ENCODE assay signal across 10 cellular contexts in genomic region chr18:49490246-49490762, GRCh38. TPM values are rescaled to one million over a fixed set of nuclear protein-coding genes. Genes with fewer than 3 reads are reported as not detected.
DNase-seq lines count a peak whose midpoint lies in the region; ATAC-seq and TF ChIP-seq lines count a peak whose summit lies in the region.
"Had no signal": no experiment of that assay in that cellular context is flagged by ENCODE, and none has a peak within 500 bp of the region (broad histone marks: within the 10 kb centered on the region; RNA-seq: fewer than 3 reads in every experiment).

No MANE protein-coding gene starts in this region.

- TF ChIP-seq POLR2A in esophagus squamous epithelium (IDR thresholded peaks at IDR 0.05) (no peak), spleen (IDR thresholded peaks at IDR 0.05) (no peak)

- H3K79me2 ChIP-seq in SU-DHL-6 (ENCODE audit: insufficient read depth, low read length) = peaks cover 42% of the 10 kb centered on the region

- H2AFZ ChIP-seq in SU-DHL-6 (ENCODE audit: low read depth, low read length, severe bottlenecking) = no peak overlapping the region

- no peaks in the 10 kb centered on the region for H3K9me2 ChIP-seq in SU-DHL-6 (replicated peaks; ENCODE audit: insufficient read depth, low read length)

- no peak for DNase-seq in activated CD8-positive, alpha-beta memory T cell treated with anti-CD3 and anti-CD28 coated beads, Interleukin-2, amount 10 ng/mL, durations not matched to agents 7 days and 5 days
- no peak for DNase-seq in activated CD8-positive, alpha-beta memory T cell treated with anti-CD3 and anti-CD28 coated beads for 24 hours
- no peak for DNase-seq in esophagus squamous epithelium (lab: John Stamatoyannopoulos, UW)
- DNase-seq in spleen = no peak
- no peak for DNase-seq in Ammon's horn (ENCODE audit: low spot score)
- no peak for DNase-seq in Kasumi-1 (lab: John Stamatoyannopoulos, UW)
- DNase-seq in ACHN = no peak
- DNase-seq: C1 segment of cervical spinal cord, retina had no signal

- no peaks in the 10 kb centered on the region for H3K9me3 Mint-ChIP-seq in activated CD8-positive, alpha-beta memory T cell treated with anti-CD3 and anti-CD28 coated beads, Interleukin-2, amount 10 ng/mL, durations not matched to agents 7 days and 5 days (ENCODE audit: low read depth)

- H3K4me1 Mint-ChIP-seq in activated CD8-positive, alpha-beta memory T cell treated with anti-CD3 and anti-CD28 coated beads, Interleukin-2, amount 10 ng/mL, durations not matched to agents 7 days and 5 days = peaks cover 60% of the 10 kb centered on the region

- peak overlapping the region; percentile 90 for H3K27ac ChIP-seq in SU-DHL-6 (ENCODE audit: low read depth, low read length)
- H3K27ac ChIP-seq in esophagus squamous epithelium = peak overlapping the region in 3 of 4 donors; percentile 27 to 93 (median 30)
- peak overlapping the region in 5 of 8 donors; percentile 44 to 96 (median 95) for H3K27ac ChIP-seq in spleen

- H3K36me3 ChIP-seq in SU-DHL-6 (ENCODE audit: low read length) = peaks cover 36% of the 10 kb centered on the region
- peaks cover 8 to 40% (median 21%) of the 10 kb centered on the region in 3 donors for H3K36me3 ChIP-seq in esophagus squamous epithelium
- peaks cover 0 to 42% (median 33%) of the 10 kb centered on the region in 6 donors for H3K36me3 ChIP-seq in spleen

- in situ Hi-C loops in ACHN (cut with HindIII; ENCODE audit: low pct_ligation_motif_present, low pct_unique_long_range_greater_than_20kb, low sequenced_read_pairs) = no loop called here

- peaks cover 5 to 62% (median 39%) of the 10 kb centered on the region in 3 donors for H3K4me1 ChIP-seq in esophagus squamous epithelium
- peaks cover 31 to 70% (median 56%) of the 10 kb centered on the region in 6 donors for H3K4me1 ChIP-seq in spleen

- CTCF ChIA-PET in activated CD8-positive, alpha-beta memory T cell treated with anti-CD3 and anti-CD28 coated beads, Interleukin-2, amount 10 ng/mL, durations not matched to agents 7 days and 5 days (lab: Charles Lee) = no interaction called here

- H3K4me3 ChIP-seq in SU-DHL-6 (ENCODE audit: insufficient read depth, low read length, poor library complexity, severe bottlenecking) (peak overlapping the region; percentile 91), esophagus squamous epithelium (peak overlapping the region in 2 of 4 donors; percentile 77 to 88), spleen (peak overlapping the region in 3 of 8 donors; percentile 71 to 88 (median 84))

- 37 to 41% methylated on average over 4 of the region's 4 CpGs for WGBS in esophagus squamous epithelium, 2 donors
- 49 to 59% (median 56%) methylated on average over 4 of the region's 4 CpGs for WGBS in spleen, 5 donors

- H3K27me3 ChIP-seq in SU-DHL-6 (ENCODE audit: low read length) (no peaks in the 10 kb centered on the region), esophagus squamous epithelium (no peaks in the 10 kb centered on the region), spleen (replicated peaks in 1 of 7) (no peaks in the 10 kb centered on the region)

- H3K4me2 ChIP-seq in SU-DHL-6 (ENCODE audit: low read depth, low read length, poor library complexity, severe bottlenecking) = peak overlapping the region; percentile 83

- H3K9me3 ChIP-seq in SU-DHL-6 (ENCODE audit: insufficient read depth, low read length) = no peaks in the 10 kb centered on the region
- no peaks in the 10 kb centered on the region for H3K9me3 ChIP-seq in esophagus squamous epithelium
- H3K9me3 ChIP-seq in spleen = no peaks in the 10 kb centered on the region

- intact Hi-C loops in esophagus squamous epithelium (cut with DNase I) = no loop called here
- intact Hi-C loops in spleen (cut with DNase I; ENCODE audit: low total_unique reads) = no loop called here

- no peak for ATAC-seq in activated CD8-positive, alpha-beta memory T cell treated with anti-CD3 and anti-CD28 coated beads, Interleukin-2, amount 10 ng/mL, durations not matched to agents 7 days and 5 days

- peaks cover 3% of the 10 kb centered on the region for H3K27me3 Mint-ChIP-seq in activated CD8-positive, alpha-beta memory T cell treated with anti-CD3 and anti-CD28 coated beads, Interleukin-2, amount 10 ng/mL, durations not matched to agents 7 days and 5 days

- TF ChIP-seq CTCF in SU-DHL-6 (IDR thresholded peaks at IDR 0.05; ENCODE audit: insufficient read depth, low read length, poor library complexity, severe bottlenecking) (no peak), esophagus squamous epithelium (IDR thresholded peaks at IDR 0.05) (no peak), spleen (IDR thresholded peaks at IDR 0.05 in 8 of 11, conservative IDR thresholded peaks at IDR 0.05 in 3 of 11) (no peak)

- peaks cover 20% of the 10 kb centered on the region; the same call in 1 of the 2 replicates for H4K20me1 ChIP-seq in SU-DHL-6 (ENCODE audit: low read depth, low read length)

- peak overlapping the region; percentile 94 for H3K4me3 Mint-ChIP-seq in activated CD8-positive, alpha-beta memory T cell treated with anti-CD3 and anti-CD28 coated beads, Interleukin-2, amount 10 ng/mL, durations not matched to agents 7 days and 5 days

- H3K27ac Mint-ChIP-seq in activated CD8-positive, alpha-beta memory T cell treated with anti-CD3 and anti-CD28 coated beads, Interleukin-2, amount 10 ng/mL, durations not matched to agents 7 days and 5 days = peak overlapping the region; percentile 95

- H3K9ac ChIP-seq in SU-DHL-6 (ENCODE audit: low read length) = peak overlapping the region; percentile 95

- H3K36me3 Mint-ChIP-seq in activated CD8-positive, alpha-beta memory T cell treated with anti-CD3 and anti-CD28 coated beads, Interleukin-2, amount 10 ng/mL, durations not matched to agents 7 days and 5 days = peaks cover 55% of the 10 kb centered on the region

- H3F3A ChIP-seq in SU-DHL-6 (ENCODE audit: insufficient read depth) = peaks cover 60% of the 10 kb centered on the region

RNA-seq across cellular contexts. Expression of gene RPL17, which starts 2.0 kb away (rescaled TPM):
- 1,000 to 10,000 TPM; 1,233 to 1,399 TPM for total RNA-seq in activated CD8-positive, alpha-beta memory T cell treated with anti-CD3 and anti-CD28 coated beads, Interleukin-2, amount 10 ng/mL, durations not matched to agents 7 days and 5 days
- total RNA-seq in esophagus squamous epithelium (1,000 to 10,000 TPM in 3 of 4 donors, 100 to 1,000 TPM in 1; 539 to 2,824 (median 1,781) TPM), spleen (1,000 to 10,000 TPM; 1,238 to 2,185 (median 1,486) TPM)
- 1,000 to 10,000 TPM; 4,194 to 5,056 (median 4,968) TPM for polyA plus RNA-seq in spleen

RNA-seq across cellular contexts. Expression of gene C18orf32, which starts 3.3 kb away (rescaled TPM):
- total RNA-seq in activated CD8-positive, alpha-beta memory T cell treated with anti-CD3 and anti-CD28 coated beads, Interleukin-2, amount 10 ng/mL, durations not matched to agents 7 days and 5 days = 10 to 100 TPM; 15.2 to 22.3 TPM
- 10 to 100 TPM; 13.6 to 25.6 (median 19.6) TPM for total RNA-seq in esophagus squamous epithelium
- 10 to 100 TPM; 33.3 to 46.0 (median 40.1) TPM for total RNA-seq in spleen
- 10 to 100 TPM; 40.6 to 66.7 (median 65.5) TPM for polyA plus RNA-seq in spleen

RNA-seq across cellular contexts. Expression of gene DYM, which starts 29.9 kb away (rescaled TPM):
- 10 to 100 TPM; 65.8 to 78.3 TPM for total RNA-seq in activated CD8-positive, alpha-beta memory T cell treated with anti-CD3 and anti-CD28 coated beads, Interleukin-2, amount 10 ng/mL, durations not matched to agents 7 days and 5 days
- 10 to 100 TPM; 23.9 to 63.7 (median 55.1) TPM for total RNA-seq in esophagus squamous epithelium
- total RNA-seq in spleen = 100 to 1,000 TPM in 1 of 7 donors, 10 to 100 TPM in 6; 54.5 to 115 (median 70.7) TPM
- polyA plus RNA-seq in spleen = 10 to 100 TPM; 11.6 to 15.0 (median 11.8) TPM

Comparison
In these comparisons a context has a peak if more than half of its experiments do, and no peak if none do; other contexts are left out.
1. H3K27ac ChIP-seq: peak in every context shown above with its lines; median percentile 95 in spleen; 90 in SU-DHL-6; 30 in esophagus squamous epithelium.